ENCODE assay signal across 17 cellular contexts in genomic region chr10:35517431-35518181, GRCh38.
DNase-seq lines count a peak whose midpoint lies in the region; ATAC-seq, FAIRE-seq and TF ChIP-seq lines count a peak whose summit lies in the region.
"Had no signal": no experiment of that assay in that cellular context is flagged by ENCODE, and none has a peak within 500 bp of the region (broad histone marks: within the 10 kb centered on the region; RNA-seq: fewer than 3 reads in every experiment).

No MANE protein-coding gene starts in this region.

- H3K27ac ChIP-seq in breast epithelium = peak overlapping the region in 1 of 2 donors; percentile 40
- no peak overlapping the region for H3K27ac ChIP-seq in endodermal cell (ENCODE audit: low read depth, low read length)
- no peak overlapping the region for H3K27ac ChIP-seq in HepG2 (ENCODE audit: extremely low read length, insufficient read depth, low read length)
- no peak overlapping the region for H3K27ac ChIP-seq in aorta (ENCODE audit: low read depth in 1 of 2, low read length in 2 of 2)
- H3K27ac ChIP-seq: SK-N-MC had no signal

- H2AFZ ChIP-seq in HepG2 (ENCODE audit: low read length) = no peak overlapping the region

- in situ Hi-C loops in HepG2 (cut with HindIII; ENCODE audit: extremely low pct_ligation_motif_present, low pct_unique_long_range_greater_than_20kb) = no loop called here

- H3K27ac Mint-ChIP-seq in MCF 10A (ENCODE audit: low read depth, unreplicated experiment) (peak overlapping the region; percentile 10), endodermal cell (peak overlapping the region; percentile 70)

- DNase-seq in MCF 10A (ENCODE audit: unreplicated experiment) = no peak
- no peak for DNase-seq in breast epithelium (ENCODE audit: low spot score in 2 of 2)
- DNase-seq in endodermal cell = no peak
- DNase-seq in HepG2 (ENCODE audit: low spot score) = no peak
- DNase-seq in aorta = no peak
- no peak for DNase-seq in HK-2 (ENCODE audit: unreplicated experiment)
- no peak for DNase-seq in urothelium cell line (ENCODE audit: low spot score)
- no peak for DNase-seq in Kasumi-1 (lab: John Stamatoyannopoulos, UW)
- DNase-seq: activated CD4-positive, alpha-beta T cell treated with anti-CD3 and anti-CD28 coated beads for 1 hour; activated effector memory CD4-positive, alpha-beta T cell treated with Interleukin-2 at 50 U/mL for 16 hours; naive B cell; NCI-H1105 treated with DMSO at 0.1 percent for 48 hours; NCI-H526; stimulated activated CD4-positive, alpha-beta T cell treated with anti-CD3 and anti-CD28 coated beads, Interleukin-15, amount 100 ng/mL, for 24 hours had no signal

- H3K79me2 ChIP-seq in HepG2 (ENCODE audit: insufficient read depth, low read length) = peaks cover 1% of the 10 kb centered on the region

- H3K27me3 ChIP-seq in breast epithelium (no peaks in the 10 kb centered on the region), endodermal cell (ENCODE audit: control insufficient read depth, insufficient read depth, low read length, poor library complexity, severe bottlenecking) (no peaks in the 10 kb centered on the region), HepG2 (ENCODE audit: control insufficient read depth in 1 of 2, insufficient read depth in 2 of 2, low read length in 2 of 2) (no peaks in the 10 kb centered on the region), aorta (ENCODE audit: control insufficient read depth in 1 of 2, insufficient read depth in 2 of 2, low read length in 1 of 2) (no peaks in the 10 kb centered on the region)

- H3K9ac ChIP-seq in endodermal cell (ENCODE audit: extremely low read depth, low read length, poor library complexity, severe bottlenecking) (no peak overlapping the region), HepG2 (ENCODE audit: insufficient read depth, low read depth, low read length) (no peak overlapping the region)

- TF ChIP-seq CTCF in MCF 10A (IDR thresholded peaks at IDR 0.05; ENCODE audit: unreplicated experiment) (no peak), breast epithelium (IDR thresholded peaks at IDR 0.05) (no peak), endodermal cell (conservative IDR thresholded peaks at IDR 0.05) (no peak), HepG2 (CRISPR knock-in tag; IDR thresholded peaks at IDR 0.05) (no peak)

- ATAC-seq in HepG2 = peak; percentile 26; the same call in 1 of the 3 replicates
- peak; percentile 50 for ATAC-seq in aorta (ENCODE audit: low FRiP score)

- POLR2A ChIA-PET in MCF 10A (lab: Yijun Ruan, JAX) (no interaction called here), HepG2 (lab: Yijun Ruan, JAX) (no interaction called here)

- CTCF ChIA-PET in MCF 10A (lab: Yijun Ruan, JAX) (interaction anchor here (1.3 kb wide), 1 partner anchor 13 kb away, joined by 4 read pairs; no protein-coding TSS in a partner anchor), HepG2 (lab: Yijun Ruan, JAX; ENCODE audit: low intra/inter-chr PET ratio, low total read pairs) (no interaction called here)

- H3K27me3 Mint-ChIP-seq in MCF 10A (ENCODE audit: insufficient read depth, unreplicated experiment) = no peaks in the 10 kb centered on the region
- no peaks in the 10 kb centered on the region for H3K27me3 Mint-ChIP-seq in endodermal cell (ENCODE audit: insufficient read depth)
- H3K27me3 Mint-ChIP-seq: naive B cell had no signal

- no peak for TF ChIP-seq RAD21 in HepG2 (CRISPR knock-in tag; IDR thresholded peaks at IDR 0.05)

- H3K4me3 ChIP-seq in breast epithelium (no peak overlapping the region), endodermal cell (ENCODE audit: low read length) (peak overlapping the region; percentile 56), HepG2 (replicated peaks in 1 of 3; ENCODE audit: insufficient read depth in 1 of 3, low read depth in 2 of 3, low read length in 3 of 3) (no peak overlapping the region), aorta (ENCODE audit: low read length in 2 of 2) (no peak overlapping the region)
- H3K4me3 ChIP-seq: coronary artery, SK-N-MC had no signal

- no peaks in the 10 kb centered on the region for H3K4me1 Mint-ChIP-seq in MCF 10A (ENCODE audit: insufficient read depth, unreplicated experiment)
- peaks cover 6% of the 10 kb centered on the region for H3K4me1 Mint-ChIP-seq in endodermal cell

- no peak overlapping the region for H3K4me2 ChIP-seq in HepG2 (ENCODE audit: low read depth, low read length)

- H3K9me3 ChIP-seq in breast epithelium (no peaks in the 10 kb centered on the region), endodermal cell (ENCODE audit: control insufficient read depth, low read length) (peaks cover 44% of the 10 kb centered on the region), HepG2 (ENCODE audit: low read length) (no peaks in the 10 kb centered on the region), aorta (ENCODE audit: control insufficient read depth, low read length) (no peaks in the 10 kb centered on the region)

- 0 out of 2 replicates have a peak, but pooled peaks cover 4% of the 10 kb centered on the region for H4K20me1 ChIP-seq in HepG2 (ENCODE audit: insufficient read depth, low read length)

- intact Hi-C loops in MCF 10A (cut with micrococcal nuclease) (no loop called here), breast epithelium (cut with DNase I; ENCODE audit: low total_unique reads) (no loop called here), HepG2 (cut with micrococcal nuclease; ENCODE audit: unreplicated experiment) (no loop called here), aorta (cut with DNase I) (no loop called here)

- 97 to 100% methylated on average over 5 to 11 of the region's 11 CpGs for WGBS in endodermal cell (ENCODE audit: insufficient coverage in 1 of 2, insufficient read length in 1 of 2), 2 experiments
- WGBS in HepG2 (ENCODE audit: low lambda C conversion rate) = 97% methylated on average over 8 of the region's 11 CpGs
- 88 to 89% methylated on average over 11 of the region's 11 CpGs for WGBS in aorta, 2 donors

- BruUV-seq in MCF 10A (replicated peaks; lab: Mats Ljungman, UMichigan) (no TSS peak), HepG2 (replicated peaks; lab: Mats Ljungman, UMichigan) (no TSS peak)

- H3K9me3 Mint-ChIP-seq in MCF 10A (ENCODE audit: unreplicated experiment) = no peaks in the 10 kb centered on the region
- peaks cover 25% of the 10 kb centered on the region for H3K9me3 Mint-ChIP-seq in endodermal cell
- H3K9me3 Mint-ChIP-seq: naive B cell had no signal

- TF ChIP-seq EP300 in HepG2 (IDR thresholded peaks at IDR 0.05; ENCODE audit: low read depth in 2 of 2, low read length in 2 of 2) (no peak), HepG2 (CRISPR knock-in tag; IDR thresholded peaks at IDR 0.05; ENCODE audit: borderline replicate concordance) (no peak)

- H3K36me3 ChIP-seq in breast epithelium (no peaks in the 10 kb centered on the region), endodermal cell (ENCODE audit: control insufficient read depth, insufficient read depth, low read length) (peaks cover 19% of the 10 kb centered on the region), HepG2 (replicated peaks in 1 of 2; ENCODE audit: control insufficient read depth in 1 of 2, insufficient read depth in 2 of 2, low read length in 2 of 2) (peaks cover 4 to 19% of the 10 kb centered on the region in 2 experiments), aorta (ENCODE audit: control insufficient read depth in 1 of 2, insufficient read depth in 2 of 2, low read length in 1 of 2) (peaks cover 0 to 4% of the 10 kb centered on the region in 2 donors)

- TF ChIP-seq POLR2A in breast epithelium (IDR thresholded peaks at IDR 0.05) = no peak
- no peak for TF ChIP-seq POLR2A in HepG2 (IDR thresholded peaks at IDR 0.05; ENCODE audit: insufficient read depth in 1 of 2, low read depth in 2 of 2, low read length in 2 of 2)

- H3K36me3 Mint-ChIP-seq in MCF 10A (ENCODE audit: insufficient read depth, unreplicated experiment) (peaks cover 10% of the 10 kb centered on the region), endodermal cell (ENCODE audit: low read depth) (peaks cover 23% of the 10 kb centered on the region)
- H3K36me3 Mint-ChIP-seq: naive B cell had no signal

- no peak for FAIRE-seq in HepG2 (lab: Jason Lieb, UNC)
- no peak for FAIRE-seq in urothelium cell line (lab: Jason Lieb, UNC)
- FAIRE-seq: A204.1 had no signal

- H3K4me3 Mint-ChIP-seq in MCF 10A (ENCODE audit: unreplicated experiment) (no peak overlapping the region), endodermal cell (no peak overlapping the region)
- H3K4me3 Mint-ChIP-seq: naive B cell had no signal

- H3K4me1 ChIP-seq in breast epithelium (no peaks in the 10 kb centered on the region), endodermal cell (ENCODE audit: control insufficient read depth, insufficient read depth, low read length) (peaks cover 3% of the 10 kb centered on the region), HepG2 (ENCODE audit: insufficient read depth, low read length) (no peaks in the 10 kb centered on the region), aorta (ENCODE audit: control insufficient read depth in 1 of 2, insufficient read depth in 2 of 2, low read length in 2 of 2) (no peaks in the 10 kb centered on the region)

TF ChIP-seq in HepG2, 621 proteins besides CTCF, POLR2A, EP300 and RAD21 (continues in another document):
- TF ChIP-seq MATR3 (CRISPR knock-in tag; IDR thresholded peaks at IDR 0.05) (no peak), NCOA5 (CRISPR knock-in tag; IDR thresholded peaks at IDR 0.05) (no peak), ZBTB49 (CRISPR knock-in tag; IDR thresholded peaks at IDR 0.05; ENCODE audit: borderline replicate concordance) (no peak), NFRKB (IDR thresholded peaks at IDR 0.05) (no peak)
- TF ChIP-seq, protein P1, sequence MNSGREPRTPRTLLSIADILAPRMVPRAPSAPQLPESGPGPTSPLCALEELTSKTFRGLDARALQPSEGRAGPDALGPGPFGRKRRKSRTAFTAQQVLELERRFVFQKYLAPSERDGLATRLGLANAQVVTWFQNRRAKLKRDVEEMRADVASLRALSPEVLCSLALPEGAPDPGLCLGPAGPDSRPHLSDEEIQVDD (CRISPR knock-in tag; IDR thresholded peaks at IDR 0.05; ENCODE audit: borderline replicate concordance) = no peak
